7 cellular contexts compared by ENCODE assay signal in genomic region chr2:8685697-8686358, GRCh38. TPM values are rescaled to one million over a fixed set of nuclear protein-coding genes. Genes with fewer than 3 reads are reported as not detected.
DNase-seq lines count a peak whose midpoint lies in the region; ATAC-seq, FAIRE-seq and TF ChIP-seq lines count a peak whose summit lies in the region.

No MANE protein-coding gene starts in this region.

- no peaks in the 10 kb centered on the region for H3K9me1 ChIP-seq in endothelial cell of umbilical vein (replicated peaks; ENCODE audit: control insufficient read depth, extremely low read depth, insufficient read depth, low read length)

- CTCF ChIA-PET in endothelial cell of umbilical vein (lab: Charles Lee), result interaction anchor here (1.9 kb wide), 1 partner anchor 1258 kb away, joined by 33 read pairs; no protein-coding TSS in a partner anchor

- peak overlapping the region; percentile 52 for H2AFZ ChIP-seq in endothelial cell of umbilical vein (ENCODE audit: low read depth, low read length)

- no TSS peak for BruUV-seq in endothelial cell of umbilical vein (replicated peaks; lab: Mats Ljungman, UMichigan)

- no peak overlapping the region for H3K27ac ChIP-seq in endothelial cell of umbilical vein (ENCODE audit: insufficient read depth, low read depth, low read length)

- peak; percentile 57 for FAIRE-seq in GM12892 (lab: Jason Lieb, UNC)
- peak; percentile 46 for FAIRE-seq in endothelial cell of umbilical vein (lab: Jason Lieb, UNC)

- intact Hi-C loops in endothelial cell of umbilical vein (cut with micrococcal nuclease), result loop anchor here (1.0 to 10.0 kb wide), 6 partner anchors 41 to 1861 kb away; no protein-coding TSS in a partner anchor

- H3K4me3 ChIP-seq in endothelial cell of umbilical vein (replicated peaks in 1 of 3; ENCODE audit: insufficient read depth in 1 of 3, low read depth in 1 of 3, low read length in 3 of 3), result peak overlapping the region in 2 of 3 experiments; percentile 22 to 43

- H3K79me2 ChIP-seq in endothelial cell of umbilical vein (ENCODE audit: control insufficient read depth, insufficient read depth, low read length), result no peaks in the 10 kb centered on the region

- TF ChIP-seq CTCF in endothelial cell of umbilical vein (IDR thresholded peaks at IDR 0.05; ENCODE audit: extremely low read depth in 1 of 2, insufficient read depth in 1 of 2, low read depth in 1 of 2, low read length in 2 of 2), result peak; percentile 81 to 94

- ATAC-seq in HG03039 (IDR thresholded peaks at IDR 0.05; ENCODE audit: unreplicated experiment), result peak; percentile 25

- no peaks in the 10 kb centered on the region for H3K9me3 ChIP-seq in endothelial cell of umbilical vein (replicated peaks; ENCODE audit: control insufficient read depth, insufficient read depth, low read length)

- H3K9ac ChIP-seq in endothelial cell of umbilical vein (replicated peaks; ENCODE audit: extremely low read depth, insufficient read depth, low read length), result no peak overlapping the region

- peaks cover 8 to 22% of the 10 kb centered on the region in 2 experiments for H3K27me3 ChIP-seq in endothelial cell of umbilical vein (ENCODE audit: control insufficient read depth in 2 of 2, insufficient read depth in 2 of 2, low read length in 2 of 2)

- TF ChIP-seq POLR2A in GM12892 (IDR thresholded peaks at IDR 0.05; ENCODE audit: low read depth, low read length), result no peak
- no peak for TF ChIP-seq POLR2A in endothelial cell of umbilical vein (IDR thresholded peaks at IDR 0.05; ENCODE audit: low read depth, low read length)

- DNase-seq in GM12892 (ENCODE audit: insufficient read length) (peak; percentile 65), NCI-H69 (lab: John Stamatoyannopoulos, UW) (peak; percentile 84), endothelial cell of umbilical vein (ENCODE audit: low read depth, low spot score) (peak; percentile 34), middle frontal gyrus (ENCODE audit: extremely low spot score, low spot score) (peak; percentile 51)
- peak; percentile 62 to 85 (median 81) for DNase-seq in activated CD8-positive, alpha-beta memory T cell treated with anti-CD3 and anti-CD28 coated beads for 48 hours (ENCODE audit: low read depth in 2 of 3, low spot score in 2 of 3)
- peak; percentile 70 to 78 for DNase-seq in stimulated activated CD8-positive, alpha-beta memory T cell treated with anti-CD3 and anti-CD28 coated beads, Interleukin-2, amount 100 ng/mL, for 1 hour (ENCODE audit: low read depth in 2 of 2)

- H3K4me1 ChIP-seq in endothelial cell of umbilical vein (ENCODE audit: control insufficient read depth, extremely low read depth, insufficient read depth, low read length), result peaks cover 30% of the 10 kb centered on the region

- H3K36me3 ChIP-seq in endothelial cell of umbilical vein (ENCODE audit: control insufficient read depth in 2 of 2, extremely low read depth in 1 of 2, insufficient read depth in 2 of 2, low read length in 2 of 2), result no peaks in the 10 kb centered on the region

- H4K20me1 ChIP-seq in endothelial cell of umbilical vein (replicated peaks; ENCODE audit: control insufficient read depth, extremely low read depth, insufficient read depth, low read length), result no peaks in the 10 kb centered on the region

- H3K4me2 ChIP-seq in endothelial cell of umbilical vein (ENCODE audit: insufficient read depth, low read length), result peak overlapping the region; percentile 51

- POLR2A ChIA-PET in endothelial cell of umbilical vein (lab: Charles Lee), result no interaction called here

- dilution Hi-C loops in endothelial cell of umbilical vein (cut with MboI; ENCODE audit: extremely low pct_ligation_motif_present, low sequenced_read_pairs), result no loop called here

TF ChIP-seq in endothelial cell of umbilical vein, 7 proteins besides CTCF, POLR2A, EP300 and RAD21:
- TF ChIP-seq EZH2 (IDR thresholded peaks at IDR 0.05; ENCODE audit: borderline replicate concordance, low read depth, low read length, severe bottlenecking) (peak; percentile 21), MAX (IDR thresholded peaks at IDR 0.05; ENCODE audit: insufficient read depth, insufficient read length) (no peak), JUN (IDR thresholded peaks at IDR 0.05; ENCODE audit: borderline replicate concordance, insufficient read depth, insufficient read length, low read depth) (no peak), GATA2 (IDR thresholded peaks at IDR 0.05; ENCODE audit: insufficient read depth, insufficient read length, low read depth, low read length) (no peak), MYC (IDR thresholded peaks at IDR 0.05; ENCODE audit: low read depth, low read length) (no peak)

RNA-seq across cellular contexts. Expression of gene ID2, which starts 4.0 kb away (rescaled TPM):
- 23.8 TPM for polyA plus RNA-seq in GM12892 (2012; ENCODE audit: missing spikeins)
- 4.1 and 4.7 TPM in 2 replicates for total RNA-seq in endothelial cell of umbilical vein
- polyA plus RNA-seq in endothelial cell of umbilical vein, result 29.1 and 31.9 TPM in 2 replicates
- 17.6 and 24.7 TPM in 2 replicates for polyA plus RNA-seq in endothelial cell of umbilical vein (2011; cell fraction: cytosol; rRNA removed)
- 45.9 and 86.9 TPM in 2 replicates for polyA plus RNA-seq in endothelial cell of umbilical vein (2011; cell fraction: nucleus; rRNA removed)
- 5.9 and 7.0 TPM in 2 replicates for polyA plus RNA-seq in endothelial cell of umbilical vein (2012)
- 17.6 and 19.0 TPM in 2 replicates for polyA minus RNA-seq in endothelial cell of umbilical vein
- 58.7 TPM for polyA minus RNA-seq in endothelial cell of umbilical vein (2011; cell fraction: cytosol; rRNA and poly(A)+ RNA removed)
- 17.6 and 41.4 TPM in 2 replicates for polyA minus RNA-seq in endothelial cell of umbilical vein (2011; cell fraction: nucleus; rRNA and poly(A)+ RNA removed)

Comparison
In these comparisons a context has a peak if more than half of its experiments do, and no peak if none do; other contexts are left out.
1. DNase-seq: peak in every context shown above with its lines; median percentile 84 in NCI-H69; 81 in activated CD8-positive, alpha-beta memory T cell treated with anti-CD3 and anti-CD28 coated beads for 48 hours; 74 in stimulated activated CD8-positive, alpha-beta memory T cell treated with anti-CD3 and anti-CD28 coated beads, Interleukin-2, amount 100 ng/mL, for 1 hour; 65 in GM12892; 51 in middle frontal gyrus; 34 in endothelial cell of umbilical vein.